8 cellular contexts compared by ENCODE assay signal in genomic region chr1:87226341-87226760, GRCh38.
DNase-seq lines count a peak whose midpoint lies in the region; ATAC-seq and TF ChIP-seq lines count a peak whose summit lies in the region.

No MANE protein-coding gene starts in this region.

- no peak for ATAC-seq in natural killer cell

- TF ChIP-seq CTCF in astrocyte of the cerebellum (IDR thresholded peaks at IDR 0.05; ENCODE audit: low read depth, low read length, missing control alignments) (no peak), tibial nerve (IDR thresholded peaks at IDR 0.05) (no peak), natural killer cell (IDR thresholded peaks at IDR 0.05) (no peak)

- no peak overlapping the region for H3K27ac Mint-ChIP-seq in natural killer cell

- H3K9me3 ChIP-seq in tibial nerve = no peaks in the 10 kb centered on the region

- intact Hi-C loops in natural killer cell (cut with micrococcal nuclease) = no loop called here

- in situ Hi-C loops in astrocyte of the cerebellum (cut with HindIII; ENCODE audit: low sequenced_read_pairs) = no loop called here

- H3K4me3 ChIP-seq in astrocyte of the cerebellum (ENCODE audit: low read depth, low read length) = no peak overlapping the region
- H3K4me3 ChIP-seq in tibial nerve = peak overlapping the region in 2 of 4 donors; percentile 1 to 4

- H3K27me3 ChIP-seq in tibial nerve = no peaks in the 10 kb centered on the region

- no peaks in the 10 kb centered on the region for H3K4me1 Mint-ChIP-seq in natural killer cell

- peak in 1 of 2 donors; percentile 61 for TF ChIP-seq EP300 in tibial nerve (IDR thresholded peaks at IDR 0.05)

- H3K36me3 ChIP-seq in tibial nerve = no peaks in the 10 kb centered on the region

- no peaks in the 10 kb centered on the region for H3K36me3 Mint-ChIP-seq in natural killer cell

- H3K27me3 Mint-ChIP-seq in natural killer cell (ENCODE audit: low read depth in 2 of 2) = no peaks in the 10 kb centered on the region

- no peak for TF ChIP-seq POLR2A in tibial nerve (IDR thresholded peaks at IDR 0.05)

- DNase-seq in ELR (ENCODE audit: low read depth) = peak; percentile 99
- peak; percentile 98 for DNase-seq in HS-27A (ENCODE audit: low read depth)
- DNase-seq in astrocyte of the cerebellum (ENCODE audit: low read depth) = peak; percentile 99
- DNase-seq in islet precursor cell = peak; percentile 85
- peak; percentile 29 to 71 for DNase-seq in tibial nerve (ENCODE audit: low spot score in 2 of 2)
- no peak for DNase-seq in natural killer cell
- DNase-seq in NCI-H146 treated with DMSO at 0.1 percent for 48 hours (lab: John Stamatoyannopoulos, UW; ENCODE audit: unreplicated experiment) = no peak
- no peak for DNase-seq in activated effector memory CD4-positive, alpha-beta T cell treated with Interleukin-2 at 50 U/mL for 16 hours

- no peaks in the 10 kb centered on the region for H3K9me3 Mint-ChIP-seq in natural killer cell

- WGBS in tibial nerve, 2 donors = 12 to 14% methylated on average over 8 of the region's 8 CpGs

- peaks cover 0 to 32% (median 3%) of the 10 kb centered on the region in 4 donors for H3K4me1 ChIP-seq in tibial nerve

- H3K27ac ChIP-seq in tibial nerve = peak overlapping the region in 2 of 4 donors; percentile 72 to 91

- H3K4me3 Mint-ChIP-seq in natural killer cell = no peak overlapping the region

Comparison
In these comparisons a context has a peak if more than half of its experiments do, and no peak if none do; other contexts are left out.
1. DNase-seq: peak in ELR (single experiment), HS-27A (single experiment), astrocyte of the cerebellum (single experiment), islet precursor cell (single experiment) and tibial nerve (2 of 2); none in natural killer cell (single experiment), NCI-H146 treated with DMSO at 0.1 percent for 48 hours (single experiment) and activated effector memory CD4-positive, alpha-beta T cell treated with Interleukin-2 at 50 U/mL for 16 hours (single experiment).